ENCODE assay signal across 23 cellular contexts in the genomic region with DNA sequence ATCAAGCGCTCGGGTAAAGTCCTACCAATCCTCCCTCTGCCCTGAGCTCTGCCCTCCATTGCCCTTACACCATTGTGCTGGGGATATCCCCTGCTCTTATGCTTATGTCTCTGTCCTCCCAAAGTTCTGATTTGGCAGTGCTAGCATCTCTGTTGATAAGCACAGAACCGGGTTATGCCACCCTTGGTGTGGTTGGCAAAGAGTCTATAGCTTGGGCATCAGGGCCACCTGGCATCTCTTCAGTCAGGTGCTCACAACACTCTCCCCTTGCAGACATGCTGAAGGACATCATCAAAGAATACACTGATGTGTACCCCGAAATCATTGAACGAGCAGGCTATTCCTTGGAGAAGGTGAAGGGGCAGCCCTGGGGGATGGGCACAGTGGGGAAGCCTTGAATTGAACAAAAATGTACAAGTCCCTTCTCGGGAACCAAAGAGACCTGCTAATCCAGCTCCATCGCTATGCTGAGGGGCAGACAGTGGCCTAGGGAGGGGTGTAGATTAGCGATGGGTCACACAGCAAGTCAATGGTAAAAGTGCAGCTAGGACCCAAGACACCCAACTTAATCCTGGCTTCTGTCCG. TPM values are rescaled to one million over a fixed set of nuclear protein-coding genes. Genes with fewer than 3 reads are reported as not detected.
A peak's percentile ranks its signal among the peaks of the same experiment; 100 is the strongest.
DNase-seq lines count a peak whose midpoint lies in the region; ATAC-seq and TF ChIP-seq lines count a peak whose summit lies in the region.
"Had no signal": no experiment of that assay in that cellular context is flagged by ENCODE, and none has a peak within 500 bp of the region (broad histone marks: within the 10 kb centered on the region; RNA-seq: fewer than 3 reads in every experiment).

No MANE protein-coding gene starts in this region.

- H3K4me3 Mint-ChIP-seq in HFFc6 = peak overlapping the region; percentile 73
- peak overlapping the region; percentile 7 for H3K4me3 Mint-ChIP-seq in natural killer cell
- H3K4me3 Mint-ChIP-seq: activated CD8-positive, alpha-beta memory T cell treated with anti-CD3 and anti-CD28 coated beads, Interleukin-2, amount 10 ng/mL, durations not matched to agents 7 days and 5 days; activated T-cell treated with anti-CD3 and anti-CD28 coated beads, Interleukin-2, amount 50 U/mL, for 4 hours had no signal

- H3K36me3 Mint-ChIP-seq in HFFc6 (ENCODE audit: low read depth) (peaks cover 24% of the 10 kb centered on the region), natural killer cell (no peaks in the 10 kb centered on the region)

- no peaks in the 10 kb centered on the region for H3K9me3 ChIP-seq in vagina
- H3K9me3 ChIP-seq: sigmoid colon, tibial artery had no signal

- DNase-seq in HFFc6 = no peak
- DNase-seq in cerebellar cortex (ENCODE audit: low spot score) = peak; percentile 56
- no peak for DNase-seq in natural killer cell
- peak; percentile 64 to 69 for DNase-seq in vagina (ENCODE audit: extremely low spot score in 2 of 2)
- DNase-seq in NCI-H1930 (lab: John Stamatoyannopoulos, UW) = no peak
- DNase-seq in middle frontal gyrus (ENCODE audit: extremely low spot score, low spot score) = no peak
- no peak for DNase-seq in NCI-H2107 (lab: John Stamatoyannopoulos, UW)
- DNase-seq: activated CD4-positive, alpha-beta T cell treated with anti-CD3 and anti-CD28 coated beads, Interleukin-2, amount 50 U/mL, for 4 hours; activated CD4-positive, CD25-positive, alpha-beta regulatory T cell; activated CD8-positive, alpha-beta memory T cell treated with anti-CD3 and anti-CD28 coated beads, Interleukin-2, amount 10 ng/mL, durations not matched to agents 7 days and 5 days; activated T-cell treated with anti-CD3 and anti-CD28 coated beads, Interleukin-2, amount 50 U/mL, for 4 hours; brain microvascular endothelial cell; DMS79 treated with DMSO at 0.1 percent for 48 hours; GF-D8; NCI-H1417 treated with DMSO at 0.1 percent for 48 hours; NCI-H82; nucleus accumbens; sigmoid colon; stimulated activated CD4-positive, alpha-beta T cell treated with anti-CD3 and anti-CD28 coated beads, Interleukin-4, amount 100 ng/mL, for 1 hour; tibial artery had no signal

- H3K27me3 Mint-ChIP-seq in HFFc6 (ENCODE audit: insufficient read depth) (peaks cover 5% of the 10 kb centered on the region), natural killer cell (ENCODE audit: low read depth in 2 of 2) (no peaks in the 10 kb centered on the region)

- intact Hi-C loops in natural killer cell (cut with micrococcal nuclease) (no loop called here), vagina (cut with DNase I) (no loop called here)

- no peak for TF ChIP-seq POLR2A in vagina (IDR thresholded peaks at IDR 0.05)

- TF ChIP-seq CTCF in HFFc6 (IDR thresholded peaks at IDR 0.05) (no peak), natural killer cell (IDR thresholded peaks at IDR 0.05) (no peak), vagina (IDR thresholded peaks at IDR 0.05) (no peak)

- peaks cover 17% of the 10 kb centered on the region for H3K4me1 ChIP-seq in vagina

- ATAC-seq in natural killer cell = no peak
- ATAC-seq: activated CD8-positive, alpha-beta memory T cell treated with anti-CD3 and anti-CD28 coated beads, Interleukin-2, amount 10 ng/mL, durations not matched to agents 7 days and 5 days; activated T-cell treated with anti-CD3 and anti-CD28 coated beads, Interleukin-2, amount 50 U/mL, for 4 hours; HCT116 had no signal

- H3K4me3 ChIP-seq in vagina = no peak overlapping the region
- H3K4me3 ChIP-seq: sigmoid colon, tibial artery had no signal

- H3K9me3 Mint-ChIP-seq in HFFc6 (no peaks in the 10 kb centered on the region), natural killer cell (no peaks in the 10 kb centered on the region)
- H3K9me3 Mint-ChIP-seq: activated T-cell treated with anti-CD3 and anti-CD28 coated beads, Interleukin-2, amount 50 U/mL, for 4 hours had no signal

- no peak overlapping the region for H3K27ac ChIP-seq in vagina
- H3K27ac ChIP-seq: brain microvascular endothelial cell, epithelial cell of prostate, sigmoid colon, tibial artery had no signal

- no peaks in the 10 kb centered on the region for H3K27me3 ChIP-seq in vagina
- H3K27me3 ChIP-seq: brain microvascular endothelial cell, sigmoid colon, tibial artery had no signal

- H3K27ac Mint-ChIP-seq in HFFc6 (no peak overlapping the region), natural killer cell (no peak overlapping the region)
- H3K27ac Mint-ChIP-seq: activated CD8-positive, alpha-beta memory T cell treated with anti-CD3 and anti-CD28 coated beads, Interleukin-2, amount 10 ng/mL, durations not matched to agents 7 days and 5 days had no signal

- peaks cover 0 to 52% of the 10 kb centered on the region in 2 donors for H3K36me3 ChIP-seq in vagina

- peaks cover 15% of the 10 kb centered on the region for H3K4me1 Mint-ChIP-seq in HFFc6 (ENCODE audit: low read depth)
- peaks cover 5 to 22% of the 10 kb centered on the region in 2 donors for H3K4me1 Mint-ChIP-seq in natural killer cell

RNA-seq across cellular contexts. Expression of a gene that starts 3.8 kb away (rescaled TPM):
- total RNA-seq in HFFc6 (2021; fragmentation: NEBNext Ultra II Directional; extraction: Animal tissue kit (Norgen Biotek cat#: 25700)) = 100 to 1,000 TPM; 205 to 244 (median 226) TPM
- total RNA-seq in natural killer cell = 10 to 100 TPM; 52.0 to 63.2 (median 57.8) TPM
- total RNA-seq in vagina = 116 TPM

RNA-seq across cellular contexts. Expression of a gene that starts 13.3 kb away (rescaled TPM):
- not detected for total RNA-seq in HFFc6 (2021; fragmentation: NEBNext Ultra II Directional; extraction: Animal tissue kit (Norgen Biotek cat#: 25700))
- total RNA-seq in natural killer cell = not detected
- not detected for total RNA-seq in vagina
- total RNA-seq: activated CD8-positive, alpha-beta memory T cell treated with anti-CD3 and anti-CD28 coated beads, Interleukin-2, amount 10 ng/mL, durations not matched to agents 7 days and 5 days; activated T-cell treated with anti-CD3 and anti-CD28 coated beads, Interleukin-2, amount 50 U/mL, for 4 hours; pulmonary artery endothelial cell had no signal

Comparison
In these comparisons a context has a peak if more than half of its experiments do, and no peak if none do; other contexts are left out.
1. DNase-seq: peak in cerebellar cortex (single experiment) and vagina (2 of 2); none in HFFc6 (single experiment), natural killer cell (single experiment), NCI-H1930 (0 of 2), middle frontal gyrus (single experiment) and NCI-H2107 (single experiment).